In the genomic region with DNA sequence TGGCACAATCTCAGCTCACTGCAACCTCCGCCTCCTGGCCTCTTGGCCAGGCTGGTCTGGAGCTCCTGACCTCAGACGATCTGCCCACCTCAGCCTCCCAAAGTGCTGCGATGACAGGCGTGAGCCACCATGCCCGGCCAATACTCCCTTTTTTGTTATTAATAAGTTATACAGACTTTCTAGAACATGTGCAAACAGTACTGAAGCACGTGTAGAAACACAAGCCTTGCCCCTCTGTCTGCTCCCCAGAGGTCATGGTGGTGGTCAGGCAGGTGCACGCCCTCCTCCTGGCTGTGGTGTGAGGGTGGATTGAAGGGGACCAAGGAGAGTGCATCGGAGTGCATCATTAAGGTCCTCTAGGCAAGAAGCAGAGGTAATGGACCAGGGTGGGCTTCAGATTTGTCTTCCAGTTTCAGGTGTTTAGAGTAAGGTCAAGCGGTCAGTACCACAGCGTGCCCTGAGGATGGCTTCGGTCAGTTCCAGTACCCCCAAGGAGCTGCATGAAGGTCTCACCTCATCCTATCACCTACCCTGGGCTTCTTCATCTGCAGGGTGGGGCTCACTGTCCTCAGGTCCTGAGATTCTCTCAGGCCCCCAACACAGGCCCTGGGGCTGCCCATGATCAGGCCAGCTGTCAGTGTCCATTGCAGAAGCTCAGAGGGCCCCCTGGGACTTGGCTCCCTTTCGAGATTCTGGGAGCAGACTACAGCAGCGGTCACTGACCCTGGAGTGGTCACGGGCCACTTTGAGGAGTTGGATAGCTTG, we compare ENCODE assay signal across 21 cellular contexts.
"Had no signal": no experiment of that assay in that cellular context is flagged by ENCODE, and none has a peak within 500 bp of the region (broad histone marks: within the 10 kb centered on the region; RNA-seq: fewer than 3 reads in every experiment).

No MANE protein-coding gene starts in this region.

- H3K9me3 ChIP-seq: left ventricle myocardium inferior, mucosa of descending colon, prostate gland, thyroid gland had no signal

- DNase-seq: activated CD4-positive, alpha-beta T cell treated with anti-CD3 and anti-CD28 coated beads for 36 hours; activated CD4-positive, alpha-beta T cell treated with anti-CD3 and anti-CD28 coated beads, Interleukin-2, amount 50 U/mL, for 4 hours; activated CD8-positive, alpha-beta memory T cell treated with anti-CD3 and anti-CD28 coated beads for 24 hours; activated CD8-positive, alpha-beta memory T cell treated with anti-CD3 and anti-CD28 coated beads, Interleukin-2, amount 50 U/mL, for 4 hours; activated naive CD4-positive, alpha-beta T cell treated with Interleukin-2 at 50 U/mL for 16 hours; activated naive CD8-positive, alpha-beta T cell treated with anti-CD3 and anti-CD28 coated beads for 36 hours; activated T-cell treated with anti-CD3 and anti-CD28 coated beads, Interleukin-2, amount 50 U/mL, for 24 hours; effector CD4-positive, alpha-beta T cell; foreskin keratinocyte; hippocampal formation; kidney glomerular epithelial cell; left ventricle myocardium inferior; stimulated activated CD4-positive, alpha-beta T cell treated with anti-CD3 and anti-CD28 coated beads, Interleukin-12 subunit alpha, Interleukin-12 subunit beta, amount 100 ng/mL, for 4 hours; stimulated activated CD4-positive, alpha-beta T cell treated with anti-CD3 and anti-CD28 coated beads, Interleukin-4, amount 100 ng/mL, for 4 hours; stimulated activated naive CD8-positive, alpha-beta T cell treated with anti-CD3 and anti-CD28 coated beads, Interleukin-15, Interleukin-2, amounts not matched to agents 100 U/mL and 50 U/mL, for 24 hours; T-helper 9 cell; thyroid gland had no signal

- ATAC-seq: activated CD4-positive, alpha-beta T cell treated with anti-CD3 and anti-CD28 coated beads for 36 hours; activated T-helper 17 cell treated with anti-CD3 and anti-CD28 coated beads, Interleukin-2, amount 50 U/mL, for 72 hours; foreskin keratinocyte; mucosa of descending colon; stimulated activated naive CD8-positive, alpha-beta T cell treated with anti-CD3 and anti-CD28 coated beads, Interleukin-15, Interleukin-2, amounts not matched to agents 100 U/mL and 50 U/mL, for 24 hours had no signal

- H3K4me3 ChIP-seq: left ventricle myocardium inferior, mucosa of descending colon, prostate gland, thyroid gland had no signal

- H3K36me3 ChIP-seq: left ventricle myocardium inferior, prostate gland, thyroid gland had no signal

- H3K4me1 ChIP-seq: foreskin keratinocyte, left ventricle myocardium inferior, prostate gland, thyroid gland had no signal

- H3K27ac ChIP-seq: foreskin keratinocyte, left ventricle myocardium inferior, prostate gland, thyroid gland had no signal

- H3K27ac Mint-ChIP-seq: activated CD4-positive, alpha-beta T cell treated with anti-CD3 and anti-CD28 coated beads for 36 hours; activated naive CD8-positive, alpha-beta T cell treated with anti-CD3 and anti-CD28 coated beads for 36 hours; activated T-cell treated with anti-CD3 and anti-CD28 coated beads, Interleukin-2, amount 50 U/mL, for 24 hours; activated T-helper 17 cell treated with anti-CD3 and anti-CD28 coated beads, Interleukin-2, amount 50 U/mL, for 72 hours; dendritic cell treated with granulocyte-macrophage colony-stimulating factor and Interleukin-4, amounts not matched to agents 40 ng/mL and 50 ng/mL, for 4 days had no signal

- H3K9me3 Mint-ChIP-seq: activated naive CD8-positive, alpha-beta T cell treated with anti-CD3 and anti-CD28 coated beads for 36 hours; activated T-cell treated with anti-CD3 and anti-CD28 coated beads, Interleukin-2, amount 50 U/mL, for 24 hours; activated T-helper 17 cell treated with anti-CD3 and anti-CD28 coated beads, Interleukin-2, amount 50 U/mL, for 72 hours; dendritic cell treated with granulocyte-macrophage colony-stimulating factor and Interleukin-4, amounts not matched to agents 40 ng/mL and 50 ng/mL, for 4 days had no signal

- H3K4me3 Mint-ChIP-seq: activated CD4-positive, alpha-beta T cell treated with anti-CD3 and anti-CD28 coated beads for 36 hours; activated naive CD8-positive, alpha-beta T cell treated with anti-CD3 and anti-CD28 coated beads for 36 hours; activated T-cell treated with anti-CD3 and anti-CD28 coated beads, Interleukin-2, amount 50 U/mL, for 24 hours; activated T-helper 17 cell treated with anti-CD3 and anti-CD28 coated beads, Interleukin-2, amount 50 U/mL, for 72 hours; dendritic cell treated with granulocyte-macrophage colony-stimulating factor and Interleukin-4, amounts not matched to agents 40 ng/mL and 50 ng/mL, for 4 days had no signal

- H3K27me3 Mint-ChIP-seq: activated CD4-positive, alpha-beta T cell treated with anti-CD3 and anti-CD28 coated beads for 36 hours; activated naive CD8-positive, alpha-beta T cell treated with anti-CD3 and anti-CD28 coated beads for 36 hours; activated T-helper 17 cell treated with anti-CD3 and anti-CD28 coated beads, Interleukin-2, amount 50 U/mL, for 72 hours; dendritic cell treated with granulocyte-macrophage colony-stimulating factor and Interleukin-4, amounts not matched to agents 40 ng/mL and 50 ng/mL, for 4 days had no signal

- H3K27me3 ChIP-seq: foreskin keratinocyte, thyroid gland had no signal

- H3K4me1 Mint-ChIP-seq: activated CD4-positive, alpha-beta T cell treated with anti-CD3 and anti-CD28 coated beads for 36 hours; activated naive CD8-positive, alpha-beta T cell treated with anti-CD3 and anti-CD28 coated beads for 36 hours; activated T-helper 17 cell treated with anti-CD3 and anti-CD28 coated beads, Interleukin-2, amount 50 U/mL, for 72 hours had no signal

- H3K36me3 Mint-ChIP-seq: activated naive CD8-positive, alpha-beta T cell treated with anti-CD3 and anti-CD28 coated beads for 36 hours had no signal
